In the genomic region with DNA sequence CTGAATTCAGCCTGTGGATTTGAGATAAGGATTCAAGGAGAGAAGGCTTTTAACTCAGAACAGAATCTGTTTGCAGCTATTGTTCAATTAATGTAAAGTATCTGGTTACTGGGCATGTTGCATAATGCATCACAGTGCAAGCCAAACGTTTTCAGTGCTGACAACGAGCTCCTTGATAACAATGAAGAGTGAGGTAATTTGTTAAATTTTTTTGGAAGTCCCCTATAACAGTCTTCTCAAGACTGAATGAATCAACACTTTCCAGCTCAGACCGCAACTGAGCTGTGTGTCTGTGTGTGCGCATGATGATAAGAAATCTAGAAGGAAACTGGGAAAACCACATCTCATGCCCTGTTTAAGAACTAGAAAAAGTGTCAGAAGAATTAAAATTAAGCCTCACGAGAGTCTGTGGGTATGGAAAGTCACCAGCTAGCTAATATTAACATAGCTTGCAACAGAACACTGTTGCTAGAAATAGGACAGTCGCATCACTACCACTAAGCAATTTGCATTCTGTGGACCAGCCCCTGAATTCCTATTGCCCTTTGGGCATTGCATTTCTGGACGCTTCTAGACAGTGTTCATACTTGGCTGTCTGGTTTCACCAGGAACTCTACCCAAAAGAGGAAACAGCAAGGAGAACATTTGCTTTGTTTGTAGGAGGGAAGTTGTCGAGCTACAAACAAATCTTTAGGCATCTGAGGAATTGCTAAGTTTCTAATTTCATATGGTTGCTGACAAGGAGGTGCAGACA, we compare ENCODE assay signal across 8 cellular contexts. TPM values are rescaled to one million over a fixed set of nuclear protein-coding genes. Genes with fewer than 3 reads are reported as not detected.
A peak's percentile ranks its signal among the peaks of the same experiment; 100 is the strongest.
DNase-seq lines count a peak whose midpoint lies in the region; ATAC-seq and TF ChIP-seq lines count a peak whose summit lies in the region.

No MANE protein-coding gene starts in this region.

- H3K36me3 ChIP-seq in SJSA1 = no peaks in the 10 kb centered on the region
- H3K36me3 ChIP-seq in body of pancreas (replicated peaks in 1 of 2; ENCODE audit: insufficient read depth in 1 of 2, low read depth in 2 of 2) = no peaks in the 10 kb centered on the region
- no peaks in the 10 kb centered on the region for H3K36me3 ChIP-seq in suprapubic skin

- ATAC-seq in GM21360 (IDR thresholded peaks at IDR 0.05; ENCODE audit: unreplicated experiment) = peak; percentile 60
- ATAC-seq in body of pancreas = peak; percentile 78

- in situ Hi-C loops in Caki2 (cut with HindIII; ENCODE audit: low pct_unique_long_range_greater_than_20kb, low sequenced_read_pairs) = no loop called here

- peak overlapping the region; percentile 36 for H3K4me3 ChIP-seq in HL-60 (replicated peaks; ENCODE audit: insufficient read depth, low read length)
- H3K4me3 ChIP-seq in SJSA1 = peak overlapping the region; percentile 26
- no peak overlapping the region for H3K4me3 ChIP-seq in body of pancreas
- peak overlapping the region; percentile 12 for H3K4me3 ChIP-seq in mononuclear cell (ENCODE audit: low read length)
- peak overlapping the region; percentile 30 for H3K4me3 ChIP-seq in suprapubic skin

- H3K27me3 ChIP-seq in HL-60 (ENCODE audit: insufficient read depth, poor library complexity, severe bottlenecking) (no peaks in the 10 kb centered on the region), SJSA1 (replicated peaks) (no peaks in the 10 kb centered on the region), body of pancreas (no peaks in the 10 kb centered on the region), mononuclear cell (ENCODE audit: insufficient read depth, low read length) (no peaks in the 10 kb centered on the region), suprapubic skin (no peaks in the 10 kb centered on the region)

- intact Hi-C loops in body of pancreas (cut with DNase I) = no loop called here

- H3K27ac ChIP-seq in HL-60 (replicated peaks) = peak overlapping the region; percentile 91
- H3K27ac ChIP-seq in SJSA1 = peak overlapping the region; percentile 83
- peak overlapping the region in 3 of 4 donors; percentile 48 to 67 (median 50) for H3K27ac ChIP-seq in body of pancreas
- peak overlapping the region; percentile 85 for H3K27ac ChIP-seq in suprapubic skin

- TF ChIP-seq CTCF in HL-60 (IDR thresholded peaks at IDR 0.05; ENCODE audit: insufficient read depth, low read length) (no peak), body of pancreas (IDR thresholded peaks at IDR 0.05) (no peak), suprapubic skin (IDR thresholded peaks at IDR 0.05) (no peak)

- TF ChIP-seq EP300 in suprapubic skin (IDR thresholded peaks at IDR 0.05) = no peak

- H3K4me1 ChIP-seq in SJSA1 (replicated peaks) (peaks cover 23% of the 10 kb centered on the region), body of pancreas (peaks cover 20% of the 10 kb centered on the region), mononuclear cell (ENCODE audit: insufficient read depth, low read length) (peaks cover 20% of the 10 kb centered on the region), suprapubic skin (peaks cover 47% of the 10 kb centered on the region)

- H3K9me3 ChIP-seq in SJSA1 (replicated peaks) (no peaks in the 10 kb centered on the region), body of pancreas (no peaks in the 10 kb centered on the region), mononuclear cell (ENCODE audit: low read depth, low read length) (no peaks in the 10 kb centered on the region), suprapubic skin (no peaks in the 10 kb centered on the region)

- 14 to 18% methylated on average over 8 of the region's 8 CpGs for WGBS in body of pancreas, 2 donors
- 14% methylated on average over 8 of the region's 8 CpGs for WGBS in suprapubic skin

- peak; percentile 11 for DNase-seq in Caki2 (ENCODE audit: low read depth)
- peak; percentile 79 to 86 for DNase-seq in HL-60 (ENCODE audit: low read depth in 1 of 2, low spot score in 1 of 2)
- DNase-seq in SJSA1 (ENCODE audit: low read depth in 1 of 2, low spot score in 2 of 2) = peak; percentile 57 to 82
- DNase-seq in body of pancreas = peak in 3 of 4 donors; percentile 21 to 50 (median 38)
- no peak for DNase-seq in suprapubic skin (ENCODE audit: low spot score in 2 of 2)
- no peak for DNase-seq in mesenteric fat pad (ENCODE audit: low spot score)

- peak in 1 of 3 donors; percentile 30 for TF ChIP-seq POLR2A in body of pancreas (IDR thresholded peaks at IDR 0.05)
- TF ChIP-seq POLR2A in suprapubic skin (IDR thresholded peaks at IDR 0.05) = no peak

RNA-seq across cellular contexts. Expression of gene ATP2C1, which starts 43.7 kb away (rescaled TPM):
- 21.1 and 36.4 TPM in 2 replicates for total RNA-seq in Caki2 (2014; rRNA removed; shearing (Covaris generic); ENCODE audit: low replicate concordance)
- total RNA-seq in SJSA1 (2014; rRNA removed; shearing (Covaris generic)) = 83.2 and 92.9 TPM in 2 replicates
- total RNA-seq in body of pancreas (10 to 100 TPM; 36.3 to 47.5 TPM), mononuclear cell (46.8 TPM), suprapubic skin (10 to 100 TPM; 55.1 to 69.9 (median 64.3) TPM), mesenteric fat pad (71.0 TPM)

Comparison
In these comparisons a context has a peak if more than half of its experiments do, and no peak if none do; other contexts are left out.
1. DNase-seq: peak in Caki2 (single experiment), HL-60 (2 of 2), SJSA1 (2 of 2) and body of pancreas (3 of 4); none in suprapubic skin (0 of 2) and mesenteric fat pad (single experiment).
2. H3K4me3 ChIP-seq: peak in HL-60 (single experiment), SJSA1 (single experiment), mononuclear cell (single experiment) and suprapubic skin (single experiment); none in body of pancreas (0 of 2).
3. Peak in every context shown above with its lines, with median percentiles within 50 percentile points of each other: H3K27ac ChIP-seq.